ENCODE assay signal across 2 cellular contexts in genomic region chr7:75804705-75805104, GRCh38.
TF ChIP-seq lines count a peak whose summit lies in the region.

No MANE protein-coding gene starts in this region.

TF ChIP-seq in HepG2, 621 proteins besides CTCF, POLR2A, EP300 and RAD21:
- TF ChIP-seq CEBPB (IDR thresholded peaks at IDR 0.05; ENCODE audit: borderline replicate concordance, low read depth, low read length) (0 out of 2 replicates have a peak, but pooled peaks have one; percentile 4), SCMH1 (CRISPR knock-in tag; IDR thresholded peaks at IDR 0.05; ENCODE audit: borderline replicate concordance) (no peak)

TF ChIP-seq in K562, 482 proteins besides CTCF, POLR2A, EP300 and RAD21 (continues in another document):
- TF ChIP-seq CBX5 (IDR thresholded peaks at IDR 0.05; ENCODE audit: borderline replicate concordance, low read depth) (no peak), SMAD4 (CRISPR knock-in tag; conservative IDR thresholded peaks at IDR 0.05) (peak; percentile 24; the same call in 1 of the 2 replicates), POLR3A (IDR thresholded peaks at IDR 0.05; ENCODE audit: borderline replicate concordance, extremely low read depth, insufficient read depth, insufficient read length) (no peak), CHCHD3 (CRISPR knock-in tag; IDR thresholded peaks at IDR 0.05) (no peak), ZNF668 (CRISPR knock-in tag; IDR thresholded peaks at IDR 0.05) (peak; percentile 73; the same call in 1 of the 2 replicates), CBX3 (IDR thresholded peaks at IDR 0.05; ENCODE audit: borderline replicate concordance in 1 of 2, low read length in 2 of 2) (no peak), PHF8 (IDR thresholded peaks at IDR 0.05; ENCODE audit: borderline replicate concordance, low read length) (no peak), ZNF431 (CRISPR knock-in tag; IDR thresholded peaks at IDR 0.05) (no peak), CTBP1 (IDR thresholded peaks at IDR 0.05; ENCODE audit: borderline replicate concordance) (no peak), ZNF133 (CRISPR knock-in tag; IDR thresholded peaks at IDR 0.05) (no peak), SIRT6 (IDR thresholded peaks at IDR 0.05; ENCODE audit: low read depth, low read length) (no peak), DNMT1 (IDR thresholded peaks at IDR 0.05) (no peak), HEY1 (CRISPR knock-in tag; IDR thresholded peaks at IDR 0.05; ENCODE audit: borderline replicate concordance) (no peak), HIVEP1 (CRISPR knock-in tag; IDR thresholded peaks at IDR 0.05) (no peak; the same call in 1 of the 2 replicates), TEAD2 (tag; IDR thresholded peaks at IDR 0.05) (no peak), BDP1 (IDR thresholded peaks at IDR 0.05; ENCODE audit: insufficient read depth, insufficient read length) (no peak), MCM3 (IDR thresholded peaks at IDR 0.05) (no peak), ZKSCAN3 (CRISPR knock-in tag; IDR thresholded peaks at IDR 0.05) (peak; percentile 78), RB1 (IDR thresholded peaks at IDR 0.05; ENCODE audit: low read depth) (no peak), FOXK2 (conservative IDR thresholded peaks at IDR 0.05 in 1 of 2, IDR thresholded peaks at IDR 0.05 in 1 of 2; ENCODE audit: low read depth in 2 of 2) (no peak), HNRNPH1 (optimal IDR thresholded peaks at IDR 0.05; ENCODE audit: low read depth, low read length) (no peak), MYBL2 (IDR thresholded peaks at IDR 0.05; ENCODE audit: low read depth) (no peak), MYBL2 (CRISPR knock-in tag; IDR thresholded peaks at IDR 0.05; ENCODE audit: borderline replicate concordance) (no peak), CEBPB (tag; IDR thresholded peaks at IDR 0.05) (peak; percentile 25; the same call in 1 of the 2 replicates), PTTG1 (tag; IDR thresholded peaks at IDR 0.05; ENCODE audit: low read depth) (peak; percentile 76; the same call in 1 of the 2 replicates), MEF2A (IDR thresholded peaks at IDR 0.05; ENCODE audit: control insufficient read depth, low read depth, low read length) (no peak), NR2F6 (CRISPR knock-in tag; IDR thresholded peaks at IDR 0.05) (no peak), MEF2D (tag; conservative IDR thresholded peaks at IDR 0.05; ENCODE audit: low read depth) (peak; percentile 45; the same call in 1 of the 2 replicates), ZFX (CRISPR knock-in tag; IDR thresholded peaks at IDR 0.05) (no peak), SP1 (CRISPR knock-in tag; IDR thresholded peaks at IDR 0.05) (no peak), DPF2 (IDR thresholded peaks at IDR 0.05) (no peak), NR2C1 (IDR thresholded peaks at IDR 0.05) (no peak), NR2C1 (tag; IDR thresholded peaks at IDR 0.05) (peak; percentile 36; the same call in 1 of the 2 replicates), FOXM1 (IDR thresholded peaks at IDR 0.05; ENCODE audit: low read depth) (no peak), FOXM1 (CRISPR knock-in tag; IDR thresholded peaks at IDR 0.05; ENCODE audit: low read depth) (no peak), ZNF583 (CRISPR knock-in tag; IDR thresholded peaks at IDR 0.05) (0 out of 2 replicates have a peak, but pooled peaks have one; percentile 49), ZZZ3 (IDR thresholded peaks at IDR 0.05) (no peak), KLF16 (IDR thresholded peaks at IDR 0.05) (no peak), MECOM (CRISPR knock-in tag; IDR thresholded peaks at IDR 0.05) (peak; percentile 43; the same call in 1 of the 2 replicates), HNRNPUL1 (IDR thresholded peaks at IDR 0.05; ENCODE audit: low read length) (no peak), MYNN (IDR thresholded peaks at IDR 0.05) (no peak), MYNN (CRISPR knock-in tag; IDR thresholded peaks at IDR 0.05) (no peak), DDX20 (tag; IDR thresholded peaks at IDR 0.05; ENCODE audit: low read depth) (0 out of 2 replicates have a peak, but pooled peaks have one; percentile 76), CXXC5 (CRISPR knock-in tag; IDR thresholded peaks at IDR 0.05) (peak; percentile 14; the same call in 1 of the 2 replicates), ZNF592 (IDR thresholded peaks at IDR 0.05) (peak; percentile 23; the same call in 1 of the 2 replicates), MCM5 (IDR thresholded peaks at IDR 0.05; ENCODE audit: low read depth) (no peak), SAFB2 (IDR thresholded peaks at IDR 0.05; ENCODE audit: borderline replicate concordance, low read depth, low read length, severe bottlenecking) (no peak), PRMT5 (CRISPR knock-in tag; IDR thresholded peaks at IDR 0.05) (no peak), SRSF7 (optimal IDR thresholded peaks at IDR 0.05; ENCODE audit: low read depth, low read length) (no peak), SNIP1 (IDR thresholded peaks at IDR 0.05; ENCODE audit: low read depth) (no peak), HDAC8 (tag; IDR thresholded peaks at IDR 0.05) (0 out of 2 replicates have a peak, but pooled peaks have one; percentile 36), XRCC3 (IDR thresholded peaks at IDR 0.05) (no peak), NR4A1 (CRISPR knock-in tag; IDR thresholded peaks at IDR 0.05) (no peak), NR4A1 (tag; IDR thresholded peaks at IDR 0.05) (peak; percentile 52; the same call in 1 of the 2 replicates), PTRF (tag; IDR thresholded peaks at IDR 0.05) (peak; percentile 80), COPS2 (conservative IDR thresholded peaks at IDR 0.05) (no peak)
- TF ChIP-seq, protein P1, sequence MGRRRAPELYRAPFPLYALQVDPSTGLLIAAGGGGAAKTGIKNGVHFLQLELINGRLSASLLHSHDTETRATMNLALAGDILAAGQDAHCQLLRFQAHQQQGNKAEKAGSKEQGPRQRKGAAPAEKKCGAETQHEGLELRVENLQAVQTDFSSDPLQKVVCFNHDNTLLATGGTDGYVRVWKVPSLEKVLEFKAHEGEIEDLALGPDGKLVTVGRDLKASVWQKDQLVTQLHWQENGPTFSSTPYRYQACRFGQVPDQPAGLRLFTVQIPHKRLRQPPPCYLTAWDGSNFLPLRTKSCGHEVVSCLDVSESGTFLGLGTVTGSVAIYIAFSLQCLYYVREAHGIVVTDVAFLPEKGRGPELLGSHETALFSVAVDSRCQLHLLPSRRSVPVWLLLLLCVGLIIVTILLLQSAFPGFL (CRISPR knock-in tag; IDR thresholded peaks at IDR 0.05) = no peak
- TF ChIP-seq, protein P2, sequence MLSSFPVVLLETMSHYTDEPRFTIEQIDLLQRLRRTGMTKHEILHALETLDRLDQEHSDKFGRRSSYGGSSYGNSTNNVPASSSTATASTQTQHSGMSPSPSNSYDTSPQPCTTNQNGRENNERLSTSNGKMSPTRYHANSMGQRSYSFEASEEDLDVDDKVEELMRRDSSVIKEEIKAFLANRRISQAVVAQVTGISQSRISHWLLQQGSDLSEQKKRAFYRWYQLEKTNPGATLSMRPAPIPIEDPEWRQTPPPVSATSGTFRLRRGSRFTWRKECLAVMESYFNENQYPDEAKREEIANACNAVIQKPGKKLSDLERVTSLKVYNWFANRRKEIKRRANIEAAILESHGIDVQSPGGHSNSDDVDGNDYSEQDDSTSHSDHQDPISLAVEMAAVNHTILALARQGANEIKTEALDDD (IDR thresholded peaks at IDR 0.05) = no peak
- TF ChIP-seq, protein P3, sequence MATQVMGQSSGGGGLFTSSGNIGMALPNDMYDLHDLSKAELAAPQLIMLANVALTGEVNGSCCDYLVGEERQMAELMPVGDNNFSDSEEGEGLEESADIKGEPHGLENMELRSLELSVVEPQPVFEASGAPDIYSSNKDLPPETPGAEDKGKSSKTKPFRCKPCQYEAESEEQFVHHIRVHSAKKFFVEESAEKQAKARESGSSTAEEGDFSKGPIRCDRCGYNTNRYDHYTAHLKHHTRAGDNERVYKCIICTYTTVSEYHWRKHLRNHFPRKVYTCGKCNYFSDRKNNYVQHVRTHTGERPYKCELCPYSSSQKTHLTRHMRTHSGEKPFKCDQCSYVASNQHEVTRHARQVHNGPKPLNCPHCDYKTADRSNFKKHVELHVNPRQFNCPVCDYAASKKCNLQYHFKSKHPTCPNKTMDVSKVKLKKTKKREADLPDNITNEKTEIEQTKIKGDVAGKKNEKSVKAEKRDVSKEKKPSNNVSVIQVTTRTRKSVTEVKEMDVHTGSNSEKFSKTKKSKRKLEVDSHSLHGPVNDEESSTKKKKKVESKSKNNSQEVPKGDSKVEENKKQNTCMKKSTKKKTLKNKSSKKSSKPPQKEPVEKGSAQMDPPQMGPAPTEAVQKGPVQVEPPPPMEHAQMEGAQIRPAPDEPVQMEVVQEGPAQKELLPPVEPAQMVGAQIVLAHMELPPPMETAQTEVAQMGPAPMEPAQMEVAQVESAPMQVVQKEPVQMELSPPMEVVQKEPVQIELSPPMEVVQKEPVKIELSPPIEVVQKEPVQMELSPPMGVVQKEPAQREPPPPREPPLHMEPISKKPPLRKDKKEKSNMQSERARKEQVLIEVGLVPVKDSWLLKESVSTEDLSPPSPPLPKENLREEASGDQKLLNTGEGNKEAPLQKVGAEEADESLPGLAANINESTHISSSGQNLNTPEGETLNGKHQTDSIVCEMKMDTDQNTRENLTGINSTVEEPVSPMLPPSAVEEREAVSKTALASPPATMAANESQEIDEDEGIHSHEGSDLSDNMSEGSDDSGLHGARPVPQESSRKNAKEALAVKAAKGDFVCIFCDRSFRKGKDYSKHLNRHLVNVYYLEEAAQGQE (CRISPR knock-in tag; IDR thresholded peaks at IDR 0.05; ENCODE audit: low read depth) = no peak
- TF ChIP-seq, protein P4, sequence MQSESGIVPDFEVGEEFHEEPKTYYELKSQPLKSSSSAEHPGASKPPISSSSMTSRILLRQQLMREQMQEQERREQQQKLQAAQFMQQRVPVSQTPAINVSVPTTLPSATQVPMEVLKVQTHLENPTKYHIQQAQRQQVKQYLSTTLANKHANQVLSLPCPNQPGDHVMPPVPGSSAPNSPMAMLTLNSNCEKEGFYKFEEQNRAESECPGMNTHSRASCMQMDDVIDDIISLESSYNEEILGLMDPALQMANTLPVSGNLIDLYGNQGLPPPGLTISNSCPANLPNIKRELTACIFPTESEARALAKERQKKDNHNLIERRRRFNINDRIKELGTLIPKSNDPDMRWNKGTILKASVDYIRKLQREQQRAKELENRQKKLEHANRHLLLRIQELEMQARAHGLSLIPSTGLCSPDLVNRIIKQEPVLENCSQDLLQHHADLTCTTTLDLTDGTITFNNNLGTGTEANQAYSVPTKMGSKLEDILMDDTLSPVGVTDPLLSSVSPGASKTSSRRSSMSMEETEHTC (IDR thresholded peaks at IDR 0.05) = no peak
- TF ChIP-seq, protein P5, sequence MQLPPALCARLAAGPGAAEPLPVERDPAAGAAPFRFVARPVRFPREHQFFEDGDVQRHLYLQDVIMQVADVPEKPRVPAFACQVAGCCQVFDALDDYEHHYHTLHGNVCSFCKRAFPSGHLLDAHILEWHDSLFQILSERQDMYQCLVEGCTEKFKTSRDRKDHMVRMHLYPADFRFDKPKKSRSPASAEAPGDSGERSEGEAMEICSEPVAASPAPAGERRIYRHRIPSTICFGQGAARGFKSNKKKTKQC (CRISPR knock-in tag; IDR thresholded peaks at IDR 0.05) = no peak
- TF ChIP-seq, protein P6, sequence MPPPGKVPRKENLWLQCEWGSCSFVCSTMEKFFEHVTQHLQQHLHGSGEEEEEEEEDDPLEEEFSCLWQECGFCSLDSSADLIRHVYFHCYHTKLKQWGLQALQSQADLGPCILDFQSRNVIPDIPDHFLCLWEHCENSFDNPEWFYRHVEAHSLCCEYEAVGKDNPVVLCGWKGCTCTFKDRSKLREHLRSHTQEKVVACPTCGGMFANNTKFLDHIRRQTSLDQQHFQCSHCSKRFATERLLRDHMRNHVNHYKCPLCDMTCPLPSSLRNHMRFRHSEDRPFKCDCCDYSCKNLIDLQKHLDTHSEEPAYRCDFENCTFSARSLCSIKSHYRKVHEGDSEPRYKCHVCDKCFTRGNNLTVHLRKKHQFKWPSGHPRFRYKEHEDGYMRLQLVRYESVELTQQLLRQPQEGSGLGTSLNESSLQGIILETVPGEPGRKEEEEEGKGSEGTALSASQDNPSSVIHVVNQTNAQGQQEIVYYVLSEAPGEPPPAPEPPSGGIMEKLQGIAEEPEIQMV (tag; conservative IDR thresholded peaks at IDR 0.05; ENCODE audit: low read depth) = peak; percentile 52; the same call in 1 of the 2 replicates
- TF ChIP-seq, protein P7, sequence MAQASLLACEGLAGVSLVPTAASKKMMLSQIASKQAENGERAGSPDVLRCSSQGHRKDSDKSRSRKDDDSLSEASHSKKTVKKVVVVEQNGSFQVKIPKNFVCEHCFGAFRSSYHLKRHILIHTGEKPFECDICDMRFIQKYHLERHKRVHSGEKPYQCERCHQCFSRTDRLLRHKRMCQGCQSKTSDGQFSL (CRISPR knock-in tag; IDR thresholded peaks at IDR 0.05) = no peak
- TF ChIP-seq, protein P7 (tag; IDR thresholded peaks at IDR 0.05) = peak in 1 of 2 experiments; percentile 69; a peak in 1 of 4 replicates
